22 cellular contexts compared by ENCODE assay signal in genomic region chr15:32941823-32942222, GRCh38.
DNase-seq lines count a peak whose midpoint lies in the region; ATAC-seq, FAIRE-seq and TF ChIP-seq lines count a peak whose summit lies in the region.
"Had no signal": no experiment of that assay in that cellular context is flagged by ENCODE, and none has a peak within 500 bp of the region (broad histone marks: within the 10 kb centered on the region; RNA-seq: fewer than 3 reads in every experiment).

No MANE protein-coding gene starts in this region.

- H3K9me2 ChIP-seq in SK-N-SH = no peaks in the 10 kb centered on the region
- no peaks in the 10 kb centered on the region for H3K9me2 ChIP-seq in GM23248 (ENCODE audit: insufficient read depth)

- CTCF ChIA-PET in SK-N-SH (lab: Yijun Ruan, JAX) = interaction anchor here (0.7 to 2.5 kb wide), 4 partner anchors 14 to 280 kb away, joined by 3 to 10 read pairs (median 3); no protein-coding TSS in a partner anchor

- POLR2A ChIA-PET in SK-N-SH (lab: Yijun Ruan, JAX) = no interaction called here

- no peak overlapping the region for H3K4me2 ChIP-seq in SK-N-SH
- no peak overlapping the region for H3K4me2 ChIP-seq in GM23248 (ENCODE audit: unreplicated experiment)
- H3K4me2 ChIP-seq in mesendoderm (ENCODE audit: low read length) = no peak overlapping the region
- H3K4me2 ChIP-seq: GM23338, PC-9 had no signal

- no peak for TF ChIP-seq POLR2A in H54 (IDR thresholded peaks at IDR 0.05; ENCODE audit: low read depth, low read length)

- WGBS in SK-N-SH (ENCODE audit: low lambda C conversion rate) = 86% methylated on average over 6 of the region's 6 CpGs
- 78 to 79% methylated on average over 6 of the region's 6 CpGs for WGBS in GM23248 (ENCODE audit: low coverage in 1 of 2, low lambda C conversion rate in 2 of 2, missing lambda C conversion rate in 2 of 2), 2 experiments
- WGBS in mesendoderm (ENCODE audit: extremely low coverage, insufficient coverage, low lambda C conversion rate) = no CpG with 5 or more reads among the region's 6 CpGs

- in situ Hi-C loops in GM23248 (cut with MboI) = no loop called here

- no peak for TF ChIP-seq RAD21 in SK-N-SH (IDR thresholded peaks at IDR 0.05; ENCODE audit: low read length)

- peak overlapping the region; percentile 57 for H3K23ac ChIP-seq in mesendoderm (ENCODE audit: low read length)

- H3F3A ChIP-seq in SK-N-SH (replicated peaks; ENCODE audit: insufficient read depth) = peaks cover 8% of the 10 kb centered on the region
- H3F3A ChIP-seq in GM23248 (ENCODE audit: insufficient read depth) = no peaks in the 10 kb centered on the region

- no peak overlapping the region for H2AK5ac ChIP-seq in mesendoderm (ENCODE audit: low read length)

- H4K20me1 ChIP-seq in SK-N-SH (ENCODE audit: insufficient read depth) (peaks cover 3% of the 10 kb centered on the region; the same call in 1 of the 2 replicates), GM23248 (ENCODE audit: insufficient read depth) (no peaks in the 10 kb centered on the region)

- peaks cover 95% of the 10 kb centered on the region for H3K79me2 ChIP-seq in SK-N-SH (ENCODE audit: insufficient read depth)
- no peaks in the 10 kb centered on the region for H3K79me2 ChIP-seq in GM23248 (ENCODE audit: insufficient read depth)
- no peaks in the 10 kb centered on the region for H3K79me2 ChIP-seq in mesendoderm (ENCODE audit: control insufficient read depth, insufficient read depth, low read length)

- no peak; the same call in 1 of the 3 replicates for ATAC-seq in SK-N-SH treated with all-trans-retinoic acid at 6 μM for 48 hours
- ATAC-seq: GM23338, HCT116 had no signal

- no peak overlapping the region for H4K5ac ChIP-seq in mesendoderm (ENCODE audit: low read length)

- DNase-seq in SK-N-SH (peak; percentile 5), GM23248 (no peak), WERI-Rb-1 (peak; percentile 39), mesendoderm (no peak), H54 (ENCODE audit: insufficient read length, low spot score) (no peak), middle frontal gyrus (ENCODE audit: extremely low spot score, low spot score) (no peak)
- DNase-seq in stimulated activated CD4-positive, alpha-beta T cell treated with anti-CD3 and anti-CD28 coated beads, Interleukin-12 subunit alpha, Interleukin-12 subunit beta, amount 100 ng/mL, for 4 hours = no peak
- DNase-seq: CD4-positive, alpha-beta T cell; DMS153; GDM1; NCI-H1092 treated with DMSO at 0.1 percent for 48 hours; NCI-H146; NCI-H2029 treated with DMSO at 0.1 percent for 48 hours; NCI-H2171 treated with DMSO at 0.1 percent for 48 hours; NCI-H774; PC-9 had no signal

- H3K56ac ChIP-seq in mesendoderm (ENCODE audit: low read length) = no peak overlapping the region

- TF ChIP-seq CTCF in SK-N-SH (IDR thresholded peaks at IDR 0.05) = no peak
- no peak for TF ChIP-seq CTCF in WERI-Rb-1 (IDR thresholded peaks at IDR 0.05; ENCODE audit: low read depth, low read length)

- H3K4me1 ChIP-seq in SK-N-SH (ENCODE audit: control insufficient read depth in 1 of 2, insufficient read depth in 2 of 2, low read depth in 1 of 2, low read length in 1 of 2) (peaks cover 0 to 4% of the 10 kb centered on the region in 2 experiments; a peak in 2 of 4 replicates), GM23248 (ENCODE audit: insufficient read depth) (no peaks in the 10 kb centered on the region), mesendoderm (ENCODE audit: control insufficient read depth, low read depth, low read length) (no peaks in the 10 kb centered on the region)
- H3K4me1 ChIP-seq: SJSA1 had no signal

- no peak overlapping the region for H2BK15ac ChIP-seq in mesendoderm (replicated peaks; ENCODE audit: low read depth)

- H2AFZ ChIP-seq in SK-N-SH (ENCODE audit: low read depth) (no peak overlapping the region), GM23248 (peak overlapping the region; percentile 32)
- H2AFZ ChIP-seq: GM23338, PC-9 had no signal

- H2BK120ac ChIP-seq in mesendoderm (ENCODE audit: low read depth, low read length) = no peak overlapping the region

- peaks cover 0 to 64% of the 10 kb centered on the region in 2 experiments for H3K36me3 ChIP-seq in SK-N-SH (replicated peaks in 1 of 2; ENCODE audit: control insufficient read depth in 1 of 2, insufficient read depth in 2 of 2, low read length in 1 of 2)
- no peaks in the 10 kb centered on the region for H3K36me3 ChIP-seq in GM23248 (ENCODE audit: low read depth)
- H3K36me3 ChIP-seq in WERI-Rb-1 = no peaks in the 10 kb centered on the region
- H3K36me3 ChIP-seq in mesendoderm (ENCODE audit: control insufficient read depth, insufficient read depth, low read length) = no peaks in the 10 kb centered on the region
- H3K36me3 ChIP-seq: SJSA1 had no signal

- no peak for TF ChIP-seq EP300 in SK-N-SH (IDR thresholded peaks at IDR 0.05; ENCODE audit: borderline replicate concordance in 1 of 2, low read depth in 1 of 2, low read length in 1 of 2)

- no peak overlapping the region for H3K4me3 ChIP-seq in SK-N-SH (ENCODE audit: low read depth in 2 of 2, low read length in 1 of 2)
- no peak overlapping the region for H3K4me3 ChIP-seq in GM23248
- H3K4me3 ChIP-seq in WERI-Rb-1 (ENCODE audit: low read depth, low read length) = no peak overlapping the region
- no peak overlapping the region for H3K4me3 ChIP-seq in mesendoderm (ENCODE audit: low read length)
- H3K4me3 ChIP-seq: GM23338, PC-9, SJSA1 had no signal

- H3K9ac ChIP-seq in SK-N-SH (no peak overlapping the region), GM23248 (no peak overlapping the region), mesendoderm (ENCODE audit: low read length) (no peak overlapping the region)

- H3K27ac ChIP-seq in SK-N-SH (ENCODE audit: low read depth in 2 of 2, low read length in 1 of 2) = no peak overlapping the region
- H3K27ac ChIP-seq in GM23248 = no peak overlapping the region
- H3K27ac ChIP-seq in WERI-Rb-1 = no peak overlapping the region
- no peak overlapping the region for H3K27ac ChIP-seq in mesendoderm (ENCODE audit: low read depth, low read length)
- H3K27ac ChIP-seq: PC-9, RWPE1, SJSA1 had no signal

- H4K8ac ChIP-seq in mesendoderm (ENCODE audit: low read depth, low read length) = no peak overlapping the region

- H3K4ac ChIP-seq in mesendoderm (ENCODE audit: low read depth, low read length) = no peak overlapping the region

- H2BK5ac ChIP-seq in mesendoderm (ENCODE audit: low read length) = no peak overlapping the region

- no peak for FAIRE-seq in H54 (lab: Jason Lieb, UNC)
- FAIRE-seq: GM19239 had no signal

- H3K27me3 ChIP-seq in SK-N-SH (ENCODE audit: insufficient read depth) (no peaks in the 10 kb centered on the region), GM23248 (replicated peaks; ENCODE audit: insufficient read depth) (no peaks in the 10 kb centered on the region), WERI-Rb-1 (ENCODE audit: insufficient read depth, low read depth, severe bottlenecking) (no peaks in the 10 kb centered on the region), mesendoderm (ENCODE audit: insufficient read depth, low read length, poor library complexity) (no peaks in the 10 kb centered on the region)
- H3K27me3 ChIP-seq: SJSA1 had no signal

- H3K9me3 ChIP-seq in SK-N-SH = no peaks in the 10 kb centered on the region
- H3K9me3 ChIP-seq in GM23248 (ENCODE audit: low read depth) = no peaks in the 10 kb centered on the region
- H3K9me3 ChIP-seq in WERI-Rb-1 (ENCODE audit: severe bottlenecking) = no peaks in the 10 kb centered on the region
- H3K9me3 ChIP-seq: SJSA1 had no signal

- H3K18ac ChIP-seq in mesendoderm (ENCODE audit: low read length) = peak overlapping the region; percentile 51

- H3K79me1 ChIP-seq in mesendoderm (ENCODE audit: low read length) = no peaks in the 10 kb centered on the region

TF ChIP-seq in SK-N-SH, 30 proteins besides CTCF, POLR2A, EP300 and RAD21 (continues in another document):
- TF ChIP-seq ELF1 (IDR thresholded peaks at IDR 0.05) (no peak), JUND (IDR thresholded peaks at IDR 0.05) (no peak), RCOR1 (IDR thresholded peaks at IDR 0.05; ENCODE audit: low read length) (no peak), GATA2 (CRISPR knock-in tag; IDR thresholded peaks at IDR 0.05) (peak; percentile 54), PBX3 (IDR thresholded peaks at IDR 0.05) (no peak)

TF ChIP-seq in SK-N-SH treated with all-trans-retinoic acid at 6 μM for 48 hours, 23 proteins besides CTCF, POLR2A, EP300 and RAD21 (continues in another document):
- TF ChIP-seq CREB5 (CRISPR knock-in tag; IDR thresholded peaks at IDR 0.05; ENCODE audit: low read depth) (no peak), TSHZ2 (CRISPR knock-in tag; IDR thresholded peaks at IDR 0.05) (no peak)

Comparison
In these comparisons a context has a peak if more than half of its experiments do, and no peak if none do; other contexts are left out.
1. DNase-seq: peak in SK-N-SH (single experiment) and WERI-Rb-1 (single experiment); none in GM23248 (single experiment), mesendoderm (single experiment), H54 (single experiment), stimulated activated CD4-positive, alpha-beta T cell treated with anti-CD3 and anti-CD28 coated beads, Interleukin-12 subunit alpha, Interleukin-12 subunit beta, amount 100 ng/mL, for 4 hours (single experiment) and middle frontal gyrus (single experiment).